19 cellular contexts compared by ENCODE assay signal in the genomic region with DNA sequence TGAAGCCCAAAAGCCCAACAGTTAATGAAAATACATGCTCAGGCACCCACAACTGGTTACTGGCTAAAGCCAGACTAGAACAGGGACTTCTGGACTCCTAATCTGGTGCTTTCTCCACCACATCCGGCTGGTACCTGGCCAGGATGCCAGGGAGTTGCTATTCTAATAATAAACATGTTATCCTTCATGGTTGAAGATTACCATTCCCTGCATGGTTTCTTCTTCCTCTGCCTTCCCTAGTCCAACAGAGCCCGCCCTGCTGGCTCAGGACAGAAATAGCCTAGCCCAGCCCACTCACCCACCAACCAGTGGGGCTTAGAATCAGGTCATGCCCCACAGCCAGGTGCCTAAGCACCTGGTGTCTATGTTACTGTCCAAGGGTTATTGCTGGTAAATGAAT. TPM values are rescaled to one million over a fixed set of nuclear protein-coding genes. Genes with fewer than 3 reads are reported as not detected.
DNase-seq lines count a peak whose midpoint lies in the region; ATAC-seq and TF ChIP-seq lines count a peak whose summit lies in the region.
"Had no signal": no experiment of that assay in that cellular context is flagged by ENCODE, and none has a peak within 500 bp of the region (broad histone marks: within the 10 kb centered on the region; RNA-seq: fewer than 3 reads in every experiment).

No MANE protein-coding gene starts in this region.

- H3K4me1 Mint-ChIP-seq in MCF 10A (ENCODE audit: insufficient read depth, unreplicated experiment), result peaks cover 6% of the 10 kb centered on the region
- H3K4me1 Mint-ChIP-seq: activated CD4-positive, alpha-beta memory T cell treated with anti-CD3 and anti-CD28 coated beads, Interleukin-2, amount 10 ng/mL, durations not matched to agents 7 days and 5 days; neural crest cell had no signal

- no peaks in the 10 kb centered on the region for H3K9me3 Mint-ChIP-seq in MCF 10A (ENCODE audit: unreplicated experiment)
- H3K9me3 Mint-ChIP-seq: activated CD4-positive, alpha-beta memory T cell treated with anti-CD3 and anti-CD28 coated beads, Interleukin-2, amount 10 ng/mL, durations not matched to agents 7 days and 5 days; neural crest cell had no signal

- 88% methylated on average over 2 of the region's 2 CpGs for WGBS in sigmoid colon, 2 donors

- H3K27ac ChIP-seq in breast epithelium, result peak overlapping the region; percentile 20 to 56
- H3K27ac ChIP-seq in sigmoid colon, result peak overlapping the region; percentile 61 to 80 (median 78)
- H3K27ac ChIP-seq: C4-2B, RWPE1 had no signal

- no peak for TF ChIP-seq EP300 in sigmoid colon (IDR thresholded peaks at IDR 0.05)

- TF ChIP-seq CTCF in breast epithelium (IDR thresholded peaks at IDR 0.05) (no peak), MCF 10A (IDR thresholded peaks at IDR 0.05; ENCODE audit: unreplicated experiment) (no peak), sigmoid colon (IDR thresholded peaks at IDR 0.05) (no peak)

- no peaks in the 10 kb centered on the region for H3K9me3 ChIP-seq in breast epithelium
- no peaks in the 10 kb centered on the region for H3K9me3 ChIP-seq in MG63
- no peaks in the 10 kb centered on the region for H3K9me3 ChIP-seq in sigmoid colon

- POLR2A ChIA-PET in MCF 10A (lab: Yijun Ruan, JAX), result no interaction called here

- H3K27me3 Mint-ChIP-seq in MCF 10A (ENCODE audit: insufficient read depth, unreplicated experiment), result no peaks in the 10 kb centered on the region

- no peak overlapping the region for H3K27ac Mint-ChIP-seq in MCF 10A (ENCODE audit: low read depth, unreplicated experiment)
- H3K27ac Mint-ChIP-seq: activated CD4-positive, alpha-beta memory T cell treated with anti-CD3 and anti-CD28 coated beads, Interleukin-2, amount 10 ng/mL, durations not matched to agents 7 days and 5 days had no signal

- intact Hi-C loops in breast epithelium (cut with DNase I; ENCODE audit: low total_unique reads) (no loop called here), MCF 10A (cut with micrococcal nuclease) (no loop called here), left ventricle myocardium superior (cut with micrococcal nuclease) (no loop called here), sigmoid colon (cut with DNase I) (no loop called here)

- no peaks in the 10 kb centered on the region for H3K27me3 ChIP-seq in breast epithelium
- no peaks in the 10 kb centered on the region for H3K27me3 ChIP-seq in MG63
- no peaks in the 10 kb centered on the region for H3K27me3 ChIP-seq in sigmoid colon

- no peaks in the 10 kb centered on the region for H3K36me3 Mint-ChIP-seq in MCF 10A (ENCODE audit: insufficient read depth, unreplicated experiment)

- H3K36me3 ChIP-seq in breast epithelium (no peaks in the 10 kb centered on the region), MG63 (no peaks in the 10 kb centered on the region), sigmoid colon (no peaks in the 10 kb centered on the region)

- no peak for TF ChIP-seq POLR2A in breast epithelium (IDR thresholded peaks at IDR 0.05)
- TF ChIP-seq POLR2A in sigmoid colon (IDR thresholded peaks at IDR 0.05), result no peak

- no TSS peak for BruUV-seq in MCF 10A (replicated peaks; lab: Mats Ljungman, UMichigan)

- peak in 1 of 2 donors; percentile 58 for DNase-seq in breast epithelium (ENCODE audit: low spot score in 2 of 2)
- DNase-seq in MCF 10A (ENCODE audit: unreplicated experiment), result no peak
- DNase-seq in MG63, result peak; percentile 75
- DNase-seq in left ventricle myocardium superior, result peak; percentile 73
- peak; percentile 71 for DNase-seq in sigmoid colon
- DNase-seq in effector CD8-positive, alpha-beta T cell (lab: John Stamatoyannopoulos, UW), result no peak
- no peak for DNase-seq in activated naive CD4-positive, alpha-beta T cell treated with anti-CD3 and anti-CD28 coated beads, Interleukin-2, amount 50 U/mL, for 16 hours
- no peak for DNase-seq in SW 1271 (lab: John Stamatoyannopoulos, UW)
- DNase-seq: activated CD4-positive, alpha-beta memory T cell treated with anti-CD3 and anti-CD28 coated beads, Interleukin-2, amount 10 ng/mL, durations not matched to agents 7 days and 5 days; activated effector memory CD4-positive, alpha-beta T cell treated with Interleukin-2 at 50 U/mL for 16 hours; Calu3; effector memory CD4-positive, alpha-beta T cell; GOT3; midbrain; NCI-H1436 treated with DMSO at 0.1 percent for 48 hours had no signal

- H3K4me3 ChIP-seq in breast epithelium, result no peak overlapping the region
- H3K4me3 ChIP-seq in MG63, result no peak overlapping the region
- no peak overlapping the region for H3K4me3 ChIP-seq in sigmoid colon

- ATAC-seq in left ventricle myocardium superior, result peak; percentile 71
- ATAC-seq: left lobe of liver had no signal

- no peak overlapping the region for H3K4me3 Mint-ChIP-seq in MCF 10A (ENCODE audit: unreplicated experiment)
- H3K4me3 Mint-ChIP-seq: activated CD4-positive, alpha-beta memory T cell treated with anti-CD3 and anti-CD28 coated beads, Interleukin-2, amount 10 ng/mL, durations not matched to agents 7 days and 5 days; neural crest cell had no signal

- CTCF ChIA-PET in MCF 10A (lab: Yijun Ruan, JAX), result interaction anchor here (0.6 kb wide), 1 partner anchor 7 kb away, joined by 3 read pairs; no protein-coding TSS in a partner anchor

- peaks cover 2 to 12% of the 10 kb centered on the region in 2 donors for H3K4me1 ChIP-seq in breast epithelium
- peaks cover 0 to 72% (median 68%) of the 10 kb centered on the region in 4 donors for H3K4me1 ChIP-seq in sigmoid colon

RNA-seq across cellular contexts. Expression of a gene that starts 35.5 kb away (rescaled TPM):
- total RNA-seq in breast epithelium (10 to 100 TPM; 38.0 to 83.6 (median 40.0) TPM), MCF 10A (2022) (9.8 and 10.9 TPM in 2 replicates), left ventricle myocardium superior (18.2 TPM), sigmoid colon (10 to 100 TPM; 39.0 to 59.0 (median 49.1) TPM)
- total RNA-seq in MG63 (2014; rRNA removed; shearing (Covaris generic); ENCODE audit: low replicate concordance), result 18.4 and 28.1 TPM in 2 replicates
- polyA plus RNA-seq in sigmoid colon, result 1 to 10 TPM; 3.9 to 7.8 (median 7.4) TPM

RNA-seq across cellular contexts. Expression of a gene that starts 46.6 kb away (rescaled TPM):
- total RNA-seq in breast epithelium, result 10 to 100 TPM; 13.0 to 40.1 (median 22.6) TPM
- total RNA-seq in MCF 10A (2022), result 11.1 and 14.3 TPM in 2 replicates
- 11.8 and 12.1 TPM in 2 replicates for total RNA-seq in MG63 (2014; rRNA removed; shearing (Covaris generic); ENCODE audit: low replicate concordance)
- total RNA-seq in left ventricle myocardium superior, result 19.0 TPM
- total RNA-seq in sigmoid colon, result 10 to 100 TPM; 15.1 to 30.1 (median 22.1) TPM
- 10 to 100 TPM in 2 of 3 donors, 1 to 10 TPM in 1; 6.9 to 22.4 (median 17.4) TPM for polyA plus RNA-seq in sigmoid colon

RNA-seq across cellular contexts. Expression of a gene that starts 46.8 kb away (rescaled TPM):
- total RNA-seq in breast epithelium, result 10 to 100 TPM; 13.8 to 27.1 (median 22.9) TPM
- 23.0 and 24.5 TPM in 2 replicates for total RNA-seq in MCF 10A (2022)
- 16.1 and 19.7 TPM in 2 replicates for total RNA-seq in MG63 (2014; rRNA removed; shearing (Covaris generic); ENCODE audit: low replicate concordance)
- 10.9 TPM for total RNA-seq in left ventricle myocardium superior
- total RNA-seq in sigmoid colon, result 10 to 100 TPM in 2 of 4 donors, 1 to 10 TPM in 2; 5.4 to 13.2 (median 10.8) TPM
- 10 to 100 TPM; 10.2 to 23.0 (median 18.3) TPM for polyA plus RNA-seq in sigmoid colon

Comparison
In these comparisons a context has a peak if more than half of its experiments do, and no peak if none do; other contexts are left out.
1. DNase-seq: peak in MG63 (single experiment), left ventricle myocardium superior (single experiment) and sigmoid colon (single experiment); none in MCF 10A (single experiment), effector CD8-positive, alpha-beta T cell (single experiment), activated naive CD4-positive, alpha-beta T cell treated with anti-CD3 and anti-CD28 coated beads, Interleukin-2, amount 50 U/mL, for 16 hours (single experiment) and SW 1271 (0 of 2).